In the genomic region with DNA sequence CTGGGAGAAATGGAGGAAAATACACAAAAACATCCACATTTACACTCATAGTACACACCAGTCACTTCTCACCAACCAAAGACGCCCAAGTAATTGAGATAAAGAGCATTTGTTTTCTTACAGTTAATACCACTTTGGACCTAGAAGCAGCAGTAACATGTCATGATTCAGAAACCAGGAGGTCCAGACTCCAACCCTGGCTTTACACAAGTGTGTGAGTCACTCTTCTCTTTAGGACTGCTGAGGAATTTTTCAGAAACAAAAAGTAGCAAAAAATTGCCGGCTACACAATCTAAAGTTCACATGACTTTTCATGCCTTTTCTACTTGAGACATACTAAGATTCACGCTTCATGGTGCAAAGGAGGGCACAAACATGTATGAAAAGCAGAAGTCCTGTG, we compare ENCODE assay signal across 1 cellular context.
TF ChIP-seq lines count a peak whose summit lies in the region.

No MANE protein-coding gene starts in this region.

TF ChIP-seq in HepG2, 621 proteins besides CTCF, POLR2A, EP300 and RAD21:
- TF ChIP-seq PHF20 (CRISPR knock-in tag; IDR thresholded peaks at IDR 0.05) (no peak), ZNF614 (CRISPR knock-in tag; IDR thresholded peaks at IDR 0.05; ENCODE audit: borderline replicate concordance) (no peak)
TF ChIP-seq in HepG2: peak in this region for 0.
